Comparison of ENCODE assay signal across 15 cellular contexts in genomic region chr2:128290356-128290755, GRCh38.
"Had no signal": no experiment of that assay in that cellular context is flagged by ENCODE, and none has a peak within 500 bp of the region (broad histone marks: within the 10 kb centered on the region; RNA-seq: fewer than 3 reads in every experiment).

No MANE protein-coding gene starts in this region.

- H3K9ac ChIP-seq: neural progenitor cell had no signal

- DNase-seq: activated CD4-positive, CD25-positive, alpha-beta regulatory T cell treated with anti-CD3 and anti-CD28 coated beads, Interleukin-2, amount 50 U/mL, for 72 hours; activated naive CD4-positive, alpha-beta T cell treated with anti-CD3 and anti-CD28 coated beads for 36 hours; colonic mucosa; kidney glomerular epithelial cell; ovary; sigmoid colon; stimulated activated CD4-positive, alpha-beta T cell treated with anti-CD3 and anti-CD28 coated beads, Interleukin-1b, Interleukin-23, amount 100 ng/mL, for 48 hours; stomach; T-cell; T1000 had no signal

- H3K36me3 ChIP-seq: colonic mucosa, neural progenitor cell, ovary, thoracic aorta had no signal

- H3K27ac Mint-ChIP-seq: activated naive CD4-positive, alpha-beta T cell treated with anti-CD3 and anti-CD28 coated beads for 36 hours; activated T-helper 2 cell treated with anti-CD3 and anti-CD28 coated beads, Interferon-gamma antibody, Interleukin-2, Interleukin-4, amounts not matched to agents 10 μg/mL and 5 μg/mL and 100 μg/mL, durations not matched to agents 14 hours and 24 hours and 36 hours; mesothelial cell of epicardium; neural progenitor cell; T-cell had no signal

- H3K4me3 Mint-ChIP-seq: activated naive CD4-positive, alpha-beta T cell treated with anti-CD3 and anti-CD28 coated beads for 36 hours; mesothelial cell of epicardium; neural progenitor cell; T-cell had no signal

- H3K4me3 ChIP-seq: colonic mucosa, hepatocyte, neural progenitor cell, ovary, sigmoid colon, stomach, thoracic aorta had no signal

- H3K27me3 ChIP-seq: colonic mucosa, hepatocyte, neural progenitor cell, ovary, sigmoid colon, stomach had no signal

- H3K4me2 ChIP-seq: hepatocyte had no signal

- H2AFZ ChIP-seq: hepatocyte, neural progenitor cell had no signal

- ATAC-seq: T-cell had no signal

- H3K27ac ChIP-seq: colonic mucosa, hepatocyte, neural progenitor cell, ovary, sigmoid colon, stomach, thoracic aorta had no signal

- H3K27me3 Mint-ChIP-seq: T-cell had no signal

- H3K36me3 Mint-ChIP-seq: T-cell had no signal

- H3K9me3 Mint-ChIP-seq: activated naive CD4-positive, alpha-beta T cell treated with anti-CD3 and anti-CD28 coated beads for 36 hours; activated T-helper 2 cell treated with anti-CD3 and anti-CD28 coated beads, Interferon-gamma antibody, Interleukin-2, Interleukin-4, amounts not matched to agents 10 μg/mL and 5 μg/mL and 100 μg/mL, durations not matched to agents 14 hours and 24 hours and 36 hours; T-cell had no signal

- H3K4me1 ChIP-seq: colonic mucosa had no signal

- H3K9me3 ChIP-seq: colonic mucosa, ovary, sigmoid colon, stomach, thoracic aorta had no signal
